In the genomic region with DNA sequence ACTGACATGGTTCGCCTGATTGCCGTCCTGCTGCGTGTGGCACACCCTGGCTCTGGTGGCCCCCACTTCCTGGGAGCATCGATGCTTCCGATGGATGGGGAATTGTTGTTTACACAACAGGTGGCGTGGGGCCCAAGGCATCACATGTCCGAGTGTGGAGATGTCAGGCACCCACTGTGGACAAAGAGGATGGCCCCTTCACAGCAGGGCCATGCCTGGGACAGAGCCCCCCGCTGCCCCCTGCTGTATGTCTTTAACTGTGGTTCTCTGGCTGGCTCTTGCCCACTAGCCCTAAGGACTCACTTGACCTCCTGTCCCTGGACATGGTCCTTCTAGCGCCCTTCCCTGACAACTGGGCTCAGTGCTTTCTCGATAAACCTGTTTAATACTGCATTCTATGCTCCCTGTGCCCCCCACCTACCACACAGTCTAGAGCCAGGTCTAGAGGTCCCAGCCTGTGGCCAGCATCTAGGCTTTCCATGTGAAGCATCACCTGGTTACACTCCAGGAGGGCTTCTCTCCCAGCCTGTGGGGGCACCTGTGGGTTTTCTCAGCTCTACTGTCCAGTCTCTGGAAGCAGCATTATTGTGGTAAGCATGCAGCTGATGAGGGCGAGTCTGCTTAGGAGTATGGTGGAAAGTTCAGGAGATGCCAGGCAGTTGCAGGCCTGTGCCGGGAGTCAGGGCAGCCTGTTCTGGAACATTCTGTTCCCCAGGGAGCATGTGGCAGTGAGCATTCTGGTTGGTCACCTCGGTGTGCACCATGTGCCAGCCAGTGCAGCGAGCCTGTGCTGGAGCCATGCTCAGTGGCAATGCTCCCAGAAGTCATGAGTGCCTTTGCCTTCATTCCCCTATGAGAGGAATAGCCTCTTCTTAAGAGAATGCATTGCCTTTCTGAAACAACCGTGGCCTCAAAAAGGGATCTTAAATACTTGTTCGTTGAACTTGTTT, we compare ENCODE assay signal across 18 cellular contexts. TPM values are rescaled to one million over a fixed set of nuclear protein-coding genes. Genes with fewer than 3 reads are reported as not detected.
DNase-seq lines count a peak whose midpoint lies in the region; ATAC-seq, FAIRE-seq and TF ChIP-seq lines count a peak whose summit lies in the region.
"Had no signal": no experiment of that assay in that cellular context is flagged by ENCODE, and none has a peak within 500 bp of the region (broad histone marks: within the 10 kb centered on the region; RNA-seq: fewer than 3 reads in every experiment).

No MANE protein-coding gene starts in this region.

- POLR2A ChIA-PET in activated CD4-positive, alpha-beta memory T cell treated with anti-CD3 and anti-CD28 coated beads for 36 hours (lab: Charles Lee), result no interaction called here
- POLR2A ChIA-PET in activated CD4-positive, alpha-beta memory T cell treated with anti-CD3 and anti-CD28 coated beads, Interleukin-2, amount 10 ng/mL, durations not matched to agents 7 days and 5 days (lab: Charles Lee), result no interaction called here

- peaks cover 0 to 8% of the 10 kb centered on the region in 2 donors for H3K4me1 ChIP-seq in kidney (ENCODE audit: control insufficient read depth in 1 of 2, insufficient read depth in 1 of 2, low read depth in 1 of 2, low read length in 2 of 2)

- H3K27me3 ChIP-seq in WERI-Rb-1 (ENCODE audit: insufficient read depth, low read depth, severe bottlenecking), result no peaks in the 10 kb centered on the region

- FAIRE-seq in kidney (lab: Jason Lieb, UNC), result no peak
- FAIRE-seq: GM18507 had no signal

- H3K36me3 Mint-ChIP-seq in activated CD4-positive, alpha-beta memory T cell treated with anti-CD3 and anti-CD28 coated beads for 36 hours, result no peaks in the 10 kb centered on the region
- H3K36me3 Mint-ChIP-seq in activated CD4-positive, alpha-beta memory T cell treated with anti-CD3 and anti-CD28 coated beads, Interleukin-2, amount 10 ng/mL, durations not matched to agents 7 days and 5 days (ENCODE audit: low read depth), result no peaks in the 10 kb centered on the region
- no peaks in the 10 kb centered on the region for H3K36me3 Mint-ChIP-seq in HFFc6 (ENCODE audit: low read depth)

- H3K27me3 Mint-ChIP-seq in activated CD4-positive, alpha-beta memory T cell treated with anti-CD3 and anti-CD28 coated beads for 36 hours, result no peaks in the 10 kb centered on the region
- no peaks in the 10 kb centered on the region for H3K27me3 Mint-ChIP-seq in activated CD4-positive, alpha-beta memory T cell treated with anti-CD3 and anti-CD28 coated beads, Interleukin-2, amount 10 ng/mL, durations not matched to agents 7 days and 5 days
- H3K27me3 Mint-ChIP-seq in HFFc6 (ENCODE audit: insufficient read depth), result peaks cover 23% of the 10 kb centered on the region

- peak; percentile 6 for DNase-seq in activated CD4-positive, alpha-beta memory T cell treated with anti-CD3 and anti-CD28 coated beads for 36 hours
- no peak for DNase-seq in activated CD4-positive, alpha-beta memory T cell treated with anti-CD3 and anti-CD28 coated beads, Interleukin-2, amount 10 ng/mL, durations not matched to agents 7 days and 5 days
- DNase-seq in WERI-Rb-1 (no peak), kidney (peak; percentile 33), retinal pigment epithelial cell (ENCODE audit: low read depth) (no peak), HFFc6 (no peak)
- DNase-seq: 8988T, DMS 273 treated with DMSO at 0.1 percent for 48 hours, NCI-H1105 treated with DMSO at 0.1 percent for 48 hours, NCI-H187, NCI-H446, Right ventricle myocardium superior had no signal

- no peak overlapping the region for H3K4me3 ChIP-seq in WERI-Rb-1 (ENCODE audit: low read depth, low read length)
- H3K4me3 ChIP-seq in kidney (ENCODE audit: low read length in 2 of 2), result no peak overlapping the region
- H3K4me3 ChIP-seq in retinal pigment epithelial cell (ENCODE audit: low read length), result no peak overlapping the region
- H3K4me3 ChIP-seq: GM23338 had no signal

- intact Hi-C loops in activated CD4-positive, alpha-beta memory T cell treated with anti-CD3 and anti-CD28 coated beads for 36 hours (cut with micrococcal nuclease), result no loop called here
- intact Hi-C loops in kidney (cut with DNase I), result no loop called here

- H3K9me3 Mint-ChIP-seq in activated CD4-positive, alpha-beta memory T cell treated with anti-CD3 and anti-CD28 coated beads for 36 hours, result no peaks in the 10 kb centered on the region
- H3K9me3 Mint-ChIP-seq in activated CD4-positive, alpha-beta memory T cell treated with anti-CD3 and anti-CD28 coated beads, Interleukin-2, amount 10 ng/mL, durations not matched to agents 7 days and 5 days, result no peaks in the 10 kb centered on the region
- H3K9me3 Mint-ChIP-seq in HFFc6, result no peaks in the 10 kb centered on the region
- H3K9me3 Mint-ChIP-seq: GM23338 had no signal

- H3K27ac ChIP-seq in WERI-Rb-1 (no peak overlapping the region), kidney (ENCODE audit: low read depth in 2 of 2, low read length in 2 of 2) (no peak overlapping the region)
- H3K27ac ChIP-seq: KMS-11 had no signal

- H3K27ac Mint-ChIP-seq in activated CD4-positive, alpha-beta memory T cell treated with anti-CD3 and anti-CD28 coated beads for 36 hours, result no peak overlapping the region
- H3K27ac Mint-ChIP-seq in activated CD4-positive, alpha-beta memory T cell treated with anti-CD3 and anti-CD28 coated beads, Interleukin-2, amount 10 ng/mL, durations not matched to agents 7 days and 5 days, result no peak overlapping the region
- no peak overlapping the region for H3K27ac Mint-ChIP-seq in HFFc6
- H3K27ac Mint-ChIP-seq: GM23338 had no signal

- H3K9me3 ChIP-seq in WERI-Rb-1 (ENCODE audit: severe bottlenecking) (no peaks in the 10 kb centered on the region), kidney (ENCODE audit: control insufficient read depth in 1 of 2, low read length in 2 of 2) (no peaks in the 10 kb centered on the region)

- H3K4me1 Mint-ChIP-seq in activated CD4-positive, alpha-beta memory T cell treated with anti-CD3 and anti-CD28 coated beads for 36 hours (ENCODE audit: low read depth), result no peaks in the 10 kb centered on the region
- H3K4me1 Mint-ChIP-seq in activated CD4-positive, alpha-beta memory T cell treated with anti-CD3 and anti-CD28 coated beads, Interleukin-2, amount 10 ng/mL, durations not matched to agents 7 days and 5 days, result no peaks in the 10 kb centered on the region
- no peaks in the 10 kb centered on the region for H3K4me1 Mint-ChIP-seq in HFFc6 (ENCODE audit: low read depth)

- peak; percentile 46 for TF ChIP-seq CTCF in WERI-Rb-1 (IDR thresholded peaks at IDR 0.05; ENCODE audit: low read depth, low read length)
- no peak for TF ChIP-seq CTCF in kidney (IDR thresholded peaks at IDR 0.05; ENCODE audit: borderline replicate concordance, extremely low read depth, insufficient read depth)
- TF ChIP-seq CTCF in retinal pigment epithelial cell (conservative IDR thresholded peaks at IDR 0.05; ENCODE audit: low read depth, low read length), result peak; percentile 15
- no peak for TF ChIP-seq CTCF in HFFc6 (IDR thresholded peaks at IDR 0.05)

- CTCF ChIA-PET in activated CD4-positive, alpha-beta memory T cell treated with anti-CD3 and anti-CD28 coated beads for 36 hours (lab: Charles Lee), result no interaction called here
- CTCF ChIA-PET in activated CD4-positive, alpha-beta memory T cell treated with anti-CD3 and anti-CD28 coated beads, Interleukin-2, amount 10 ng/mL, durations not matched to agents 7 days and 5 days (lab: Charles Lee), result no interaction called here

- H3K9ac ChIP-seq in kidney (ENCODE audit: low read length in 2 of 2), result no peak overlapping the region
- H3K9ac ChIP-seq: KMS-11 had no signal

- no peaks in the 10 kb centered on the region for H3K36me3 ChIP-seq in WERI-Rb-1
- H3K36me3 ChIP-seq in kidney (ENCODE audit: control insufficient read depth in 1 of 2, insufficient read depth in 2 of 2, low read length in 2 of 2), result no peaks in the 10 kb centered on the region

- H3K4me3 Mint-ChIP-seq in activated CD4-positive, alpha-beta memory T cell treated with anti-CD3 and anti-CD28 coated beads for 36 hours, result no peak overlapping the region
- no peak overlapping the region for H3K4me3 Mint-ChIP-seq in activated CD4-positive, alpha-beta memory T cell treated with anti-CD3 and anti-CD28 coated beads, Interleukin-2, amount 10 ng/mL, durations not matched to agents 7 days and 5 days
- no peak overlapping the region for H3K4me3 Mint-ChIP-seq in HFFc6
- H3K4me3 Mint-ChIP-seq: GM23338 had no signal

- ATAC-seq in GM18858 (IDR thresholded peaks at IDR 0.05; ENCODE audit: unreplicated experiment), result no peak
- ATAC-seq in GM19452 (IDR thresholded peaks at IDR 0.05; ENCODE audit: unreplicated experiment), result no peak
- ATAC-seq: GM23338, Panc1 had no signal

RNA-seq across cellular contexts. Expression of gene ADCY1, which starts 10.4 kb away (rescaled TPM):
- under 1 TPM; 0.57 to 0.58 TPM for total RNA-seq in activated CD4-positive, alpha-beta memory T cell treated with anti-CD3 and anti-CD28 coated beads for 36 hours
- 1 to 10 TPM; 3.9 to 4.3 TPM for total RNA-seq in activated CD4-positive, alpha-beta memory T cell treated with anti-CD3 and anti-CD28 coated beads, Interleukin-2, amount 10 ng/mL, durations not matched to agents 7 days and 5 days
- 3.7 TPM for total RNA-seq in kidney
- 2.9 TPM for polyA plus RNA-seq in kidney (ENCODE audit: insufficient read depth, low read depth, low replicate concordance)
- under 1 TPM in 1 of 6 experiments, not detected in 5; 0.20 TPM for total RNA-seq in HFFc6 (2021; fragmentation: NEBNext Ultra II Directional; extraction: Animal tissue kit (Norgen Biotek cat#: 25700))

Comparison
In these comparisons a context has a peak if more than half of its experiments do, and no peak if none do; other contexts are left out.
1. DNase-seq: peak in activated CD4-positive, alpha-beta memory T cell treated with anti-CD3 and anti-CD28 coated beads for 36 hours (single experiment) and kidney (single experiment); none in activated CD4-positive, alpha-beta memory T cell treated with anti-CD3 and anti-CD28 coated beads, Interleukin-2, amount 10 ng/mL, durations not matched to agents 7 days and 5 days (single experiment), WERI-Rb-1 (single experiment), retinal pigment epithelial cell (single experiment) and HFFc6 (single experiment).
2. CTCF ChIP-seq: peak in WERI-Rb-1 (single experiment) and retinal pigment epithelial cell (single experiment); none in kidney (single experiment) and HFFc6 (single experiment).